35 cellular contexts compared by ENCODE assay signal in genomic region chr15:77135181-77135580, GRCh38.
"Had no signal": no experiment of that assay in that cellular context is flagged by ENCODE, and none has a peak within 500 bp of the region (broad histone marks: within the 10 kb centered on the region; RNA-seq: fewer than 3 reads in every experiment).

No MANE protein-coding gene starts in this region.

- H3K27me3 ChIP-seq: MG63 had no signal

- H3K4me3 ChIP-seq: MG63 had no signal

- DNase-seq: Kasumi-1, MG63, MM.1S, MV-4-11, NCI-H1048, NCI-H1092, NCI-H1092 treated with DMSO at 0.1 percent for 48 hours, NCI-H1105, NCI-H1105 treated with DMSO at 0.1 percent for 48 hours, NCI-H1417, NCI-H1417 treated with DMSO at 0.1 percent for 48 hours, NCI-H1436, NCI-H1436 treated with DMSO at 0.1 percent for 48 hours, NCI-H146, NCI-H1694, NCI-H1694 treated with DMSO at 0.1 percent for 48 hours, NCI-H187, NCI-H187 treated with DMSO at 0.1 percent for 48 hours, NCI-H1930, NCI-H2029, NCI-H2029 treated with DMSO at 0.1 percent for 48 hours, NCI-H2081, NCI-H2081 treated with DMSO at 0.1 percent for 48 hours, NCI-H2107, NCI-H2171, NCI-H2171 treated with DMSO at 0.1 percent for 48 hours, NCI-H2227 treated with DMSO at 0.1 percent for 48 hours, NCI-H226, NCI-H345, NCI-H446, NCI-H446 treated with DMSO at 0.1 percent for 48 hours, NCI-H510A, NCI-H510A treated with DMSO at 0.1 percent for 48 hours, NCI-H524, NCI-H524 treated with DMSO at 0.1 percent for 48 hours had no signal
